In genomic region chr4:137015759-137016409, GRCh38 we compare ENCODE assay signal across 2 cellular contexts.
TF ChIP-seq lines count a peak whose summit lies in the region.

No MANE protein-coding gene starts in this region.

TF ChIP-seq in HepG2, 621 proteins besides CTCF, POLR2A, EP300 and RAD21 (continued from another document):
- TF ChIP-seq, protein P1, sequence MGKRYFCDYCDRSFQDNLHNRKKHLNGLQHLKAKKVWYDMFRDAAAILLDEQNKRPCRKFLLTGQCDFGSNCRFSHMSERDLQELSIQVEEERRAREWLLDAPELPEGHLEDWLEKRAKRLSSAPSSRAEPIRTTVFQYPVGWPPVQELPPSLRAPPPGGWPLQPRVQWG (CRISPR knock-in tag; IDR thresholded peaks at IDR 0.05; ENCODE audit: borderline replicate concordance, low read depth) = no peak
- TF ChIP-seq HOXA5 (CRISPR knock-in tag; IDR thresholded peaks at IDR 0.05) = no peak
- TF ChIP-seq KLF6 (CRISPR knock-in tag; IDR thresholded peaks at IDR 0.05) = no peak
- TF ChIP-seq E2F5 (CRISPR knock-in tag; conservative IDR thresholded peaks at IDR 0.05) = no peak
- no peak for TF ChIP-seq RBM39 (IDR thresholded peaks at IDR 0.05; ENCODE audit: low read depth, low read length, poor library complexity, severe bottlenecking)
- TF ChIP-seq ZFP90 (CRISPR knock-in tag; IDR thresholded peaks at IDR 0.05; ENCODE audit: borderline replicate concordance) = no peak

TF ChIP-seq in HEK293, 187 proteins besides CTCF, POLR2A, EP300 and RAD21 (continued from another document):
- TF ChIP-seq REST (tag by site-specific recombination; IDR thresholded peaks at IDR 0.05) (no peak), ZNF280C (tag by site-specific recombination; IDR thresholded peaks at IDR 0.05) (no peak), ZNF654 (tag by site-specific recombination; IDR thresholded peaks at IDR 0.05; ENCODE audit: low read depth) (no peak), ATF2 (tag by site-specific recombination; IDR thresholded peaks at IDR 0.05; ENCODE audit: low read depth) (0 out of 2 replicates have a peak, but pooled peaks have one; percentile 43), ZNF335 (tag by site-specific recombination; conservative IDR thresholded peaks at IDR 0.05) (no peak), ZSCAN23 (tag by site-specific recombination; IDR thresholded peaks at IDR 0.05) (no peak)
